ENCODE assay signal across 1 cellular context in the genomic region with DNA sequence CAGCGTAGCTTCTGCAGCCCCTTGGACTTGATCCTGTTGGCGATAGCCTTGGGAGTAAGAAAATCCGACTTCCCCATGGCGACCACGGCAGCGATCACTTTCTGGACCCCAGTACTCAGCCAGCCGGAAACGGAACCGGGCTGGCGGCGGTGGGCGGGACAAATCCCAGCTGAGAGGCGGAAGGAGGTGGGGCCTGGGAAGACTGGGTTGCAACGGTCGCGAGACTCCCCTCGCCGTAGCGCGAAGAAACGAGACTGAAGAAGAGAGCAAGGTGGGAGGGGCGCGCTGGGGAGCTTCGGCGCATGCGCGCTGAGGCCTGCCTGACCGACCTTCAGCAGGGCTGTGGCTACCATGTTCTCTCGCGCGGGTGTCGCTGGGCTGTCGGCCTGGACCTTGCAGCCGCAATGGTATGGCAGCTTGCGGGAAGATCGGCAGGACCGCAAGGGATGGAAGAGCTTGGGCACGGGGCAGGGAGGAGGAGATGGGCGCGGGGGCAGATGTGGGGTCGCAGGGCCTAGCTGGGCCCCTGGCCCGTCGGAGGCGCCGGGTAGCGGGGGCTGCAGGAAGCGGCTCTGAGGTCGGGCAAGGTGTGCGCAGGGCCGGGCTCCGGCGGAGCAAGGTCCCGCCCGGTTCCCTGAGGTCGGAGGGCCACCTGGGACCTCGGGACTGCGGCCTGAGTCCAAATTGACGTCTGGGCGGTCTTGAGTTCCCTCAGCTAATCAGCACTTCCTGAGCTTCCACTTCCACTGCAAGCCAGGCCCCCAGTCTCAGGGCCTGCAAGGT.
TF ChIP-seq lines count a peak whose summit lies in the region.

A gene (plus strand): TSS at position 321 of the 783 bp plus-strand sequence. CDS start 31 bp downstream, at position 352.
A gene with protein sequence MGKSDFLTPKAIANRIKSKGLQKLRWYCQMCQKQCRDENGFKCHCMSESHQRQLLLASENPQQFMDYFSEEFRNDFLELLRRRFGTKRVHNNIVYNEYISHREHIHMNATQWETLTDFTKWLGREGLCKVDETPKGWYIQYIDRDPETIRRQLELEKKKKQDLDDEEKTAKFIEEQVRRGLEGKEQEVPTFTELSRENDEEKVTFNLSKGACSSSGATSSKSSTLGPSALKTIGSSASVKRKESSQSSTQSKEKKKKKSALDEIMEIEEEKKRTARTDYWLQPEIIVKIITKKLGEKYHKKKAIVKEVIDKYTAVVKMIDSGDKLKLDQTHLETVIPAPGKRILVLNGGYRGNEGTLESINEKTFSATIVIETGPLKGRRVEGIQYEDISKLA (minus strand): TSS at position 137 of the 783 bp plus-strand sequence. CDS start 60 bp downstream, at position 77.

TF ChIP-seq in HepG2, 621 proteins besides CTCF, POLR2A, EP300 and RAD21 (continued from another document and continues in another):
- TF ChIP-seq, protein P1, sequence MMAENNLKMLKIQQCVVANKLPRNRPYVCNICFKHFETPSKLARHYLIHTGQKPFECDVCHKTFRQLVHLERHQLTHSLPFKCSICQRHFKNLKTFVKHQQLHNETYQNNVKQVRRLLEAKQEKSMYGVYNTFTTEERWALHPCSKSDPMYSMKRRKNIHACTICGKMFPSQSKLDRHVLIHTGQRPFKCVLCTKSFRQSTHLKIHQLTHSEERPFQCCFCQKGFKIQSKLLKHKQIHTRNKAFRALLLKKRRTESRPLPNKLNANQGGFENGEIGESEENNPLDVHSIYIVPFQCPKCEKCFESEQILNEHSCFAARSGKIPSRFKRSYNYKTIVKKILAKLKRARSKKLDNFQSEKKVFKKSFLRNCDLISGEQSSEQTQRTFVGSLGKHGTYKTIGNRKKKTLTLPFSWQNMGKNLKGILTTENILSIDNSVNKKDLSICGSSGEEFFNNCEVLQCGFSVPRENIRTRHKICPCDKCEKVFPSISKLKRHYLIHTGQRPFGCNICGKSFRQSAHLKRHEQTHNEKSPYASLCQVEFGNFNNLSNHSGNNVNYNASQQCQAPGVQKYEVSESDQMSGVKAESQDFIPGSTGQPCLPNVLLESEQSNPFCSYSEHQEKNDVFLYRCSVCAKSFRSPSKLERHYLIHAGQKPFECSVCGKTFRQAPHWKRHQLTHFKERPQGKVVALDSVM (CRISPR knock-in tag; IDR thresholded peaks at IDR 0.05): 0 out of 2 replicates have a peak, but pooled peaks have one; percentile 36
- peak; percentile 34; the same call in 1 of the 2 replicates for TF ChIP-seq ZNF335 (CRISPR knock-in tag; IDR thresholded peaks at IDR 0.05)
- TF ChIP-seq, protein P2, sequence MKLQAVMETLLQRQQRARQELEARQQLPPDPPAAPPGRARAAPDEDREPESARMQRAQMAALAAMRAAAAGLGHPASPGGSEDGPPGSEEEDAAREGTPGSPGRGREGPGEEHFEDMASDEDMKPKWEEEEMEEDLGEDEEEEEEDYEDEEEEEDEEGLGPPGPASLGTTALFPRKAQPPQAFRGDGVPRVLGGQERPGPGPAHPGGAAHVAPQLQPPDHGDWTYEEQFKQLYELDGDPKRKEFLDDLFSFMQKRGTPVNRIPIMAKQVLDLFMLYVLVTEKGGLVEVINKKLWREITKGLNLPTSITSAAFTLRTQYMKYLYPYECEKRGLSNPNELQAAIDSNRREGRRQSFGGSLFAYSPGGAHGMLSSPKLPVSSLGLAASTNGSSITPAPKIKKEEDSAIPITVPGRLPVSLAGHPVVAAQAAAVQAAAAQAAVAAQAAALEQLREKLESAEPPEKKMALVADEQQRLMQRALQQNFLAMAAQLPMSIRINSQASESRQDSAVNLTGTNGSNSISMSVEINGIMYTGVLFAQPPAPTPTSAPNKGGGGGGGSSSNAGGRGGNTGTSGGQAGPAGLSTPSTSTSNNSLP (IDR thresholded peaks at IDR 0.05; ENCODE audit: low read depth, low read length): no peak
- TF ChIP-seq AGO2 (optimal IDR thresholded peaks at IDR 0.05; ENCODE audit: low read depth, low read length): peak; percentile 73
- TF ChIP-seq ZNF232 (CRISPR knock-in tag; IDR thresholded peaks at IDR 0.05; ENCODE audit: borderline replicate concordance): peak; percentile 27; the same call in 1 of the 2 replicates
- TF ChIP-seq, protein P3, sequence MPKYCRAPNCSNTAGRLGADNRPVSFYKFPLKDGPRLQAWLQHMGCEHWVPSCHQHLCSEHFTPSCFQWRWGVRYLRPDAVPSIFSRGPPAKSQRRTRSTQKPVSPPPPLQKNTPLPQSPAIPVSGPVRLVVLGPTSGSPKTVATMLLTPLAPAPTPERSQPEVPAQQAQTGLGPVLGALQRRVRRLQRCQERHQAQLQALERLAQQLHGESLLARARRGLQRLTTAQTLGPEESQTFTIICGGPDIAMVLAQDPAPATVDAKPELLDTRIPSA (CRISPR knock-in tag; IDR thresholded peaks at IDR 0.05; ENCODE audit: borderline replicate concordance): peak; percentile 54; the same call in 1 of the 2 replicates
- TF ChIP-seq NFE2L2 (IDR thresholded peaks at IDR 0.05; ENCODE audit: low read length): no peak
- no peak for TF ChIP-seq SMARCC2 (IDR thresholded peaks at IDR 0.05)
- TF ChIP-seq CAMTA2 (CRISPR knock-in tag; IDR thresholded peaks at IDR 0.05; ENCODE audit: borderline replicate concordance): peak; percentile 84; the same call in 1 of the 2 replicates
- TF ChIP-seq MXI1 (IDR thresholded peaks at IDR 0.05; ENCODE audit: borderline replicate concordance, low read depth, low read length): peak; percentile 12; the same call in 1 of the 3 replicates
- TF ChIP-seq, protein P4, sequence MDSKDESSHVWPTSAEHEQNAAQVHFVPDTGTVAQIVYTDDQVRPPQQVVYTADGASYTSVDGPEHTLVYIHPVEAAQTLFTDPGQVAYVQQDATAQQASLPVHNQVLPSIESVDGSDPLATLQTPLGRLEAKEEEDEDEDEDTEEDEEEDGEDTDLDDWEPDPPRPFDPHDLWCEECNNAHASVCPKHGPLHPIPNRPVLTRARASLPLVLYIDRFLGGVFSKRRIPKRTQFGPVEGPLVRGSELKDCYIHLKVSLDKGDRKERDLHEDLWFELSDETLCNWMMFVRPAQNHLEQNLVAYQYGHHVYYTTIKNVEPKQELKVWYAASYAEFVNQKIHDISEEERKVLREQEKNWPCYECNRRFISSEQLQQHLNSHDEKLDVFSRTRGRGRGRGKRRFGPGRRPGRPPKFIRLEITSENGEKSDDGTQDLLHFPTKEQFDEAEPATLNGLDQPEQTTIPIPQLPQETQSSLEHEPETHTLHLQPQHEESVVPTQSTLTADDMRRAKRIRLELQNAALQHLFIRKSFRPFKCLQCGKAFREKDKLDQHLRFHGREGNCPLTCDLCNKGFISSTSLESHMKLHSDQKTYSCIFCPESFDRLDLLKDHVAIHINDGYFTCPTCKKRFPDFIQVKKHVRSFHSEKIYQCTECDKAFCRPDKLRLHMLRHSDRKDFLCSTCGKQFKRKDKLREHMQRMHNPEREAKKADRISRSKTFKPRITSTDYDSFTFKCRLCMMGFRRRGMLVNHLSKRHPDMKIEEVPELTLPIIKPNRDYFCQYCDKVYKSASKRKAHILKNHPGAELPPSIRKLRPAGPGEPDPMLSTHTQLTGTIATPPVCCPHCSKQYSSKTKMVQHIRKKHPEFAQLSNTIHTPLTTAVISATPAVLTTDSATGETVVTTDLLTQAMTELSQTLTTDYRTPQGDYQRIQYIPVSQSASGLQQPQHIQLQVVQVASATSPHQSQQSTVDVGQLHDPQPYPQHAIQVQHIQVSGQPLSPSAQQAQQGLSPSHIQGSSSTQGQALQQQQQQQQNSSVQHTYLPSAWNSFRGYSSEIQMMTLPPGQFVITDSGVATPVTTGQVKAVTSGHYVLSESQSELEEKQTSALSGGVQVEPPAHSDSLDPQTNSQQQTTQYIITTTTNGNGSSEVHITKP (CRISPR knock-in tag; IDR thresholded peaks at IDR 0.05; ENCODE audit: low read depth): no peak
- TF ChIP-seq, protein P5, sequence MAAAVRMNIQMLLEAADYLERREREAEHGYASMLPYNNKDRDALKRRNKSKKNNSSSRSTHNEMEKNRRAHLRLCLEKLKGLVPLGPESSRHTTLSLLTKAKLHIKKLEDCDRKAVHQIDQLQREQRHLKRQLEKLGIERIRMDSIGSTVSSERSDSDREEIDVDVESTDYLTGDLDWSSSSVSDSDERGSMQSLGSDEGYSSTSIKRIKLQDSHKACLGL (CRISPR knock-in tag; IDR thresholded peaks at IDR 0.05): peak; percentile 90
- peak; percentile 88; the same call in 1 of the 2 replicates for TF ChIP-seq YEATS2 (CRISPR knock-in tag; IDR thresholded peaks at IDR 0.05; ENCODE audit: borderline replicate concordance)
- TF ChIP-seq FOXA1 (IDR thresholded peaks at IDR 0.05): no peak
- no peak for TF ChIP-seq FOXA1 (CRISPR knock-in tag; IDR thresholded peaks at IDR 0.05)
- TF ChIP-seq ZZZ3 (CRISPR knock-in tag; IDR thresholded peaks at IDR 0.05; ENCODE audit: borderline replicate concordance): peak; percentile 60; the same call in 1 of the 2 replicates
- TF ChIP-seq, protein P6, sequence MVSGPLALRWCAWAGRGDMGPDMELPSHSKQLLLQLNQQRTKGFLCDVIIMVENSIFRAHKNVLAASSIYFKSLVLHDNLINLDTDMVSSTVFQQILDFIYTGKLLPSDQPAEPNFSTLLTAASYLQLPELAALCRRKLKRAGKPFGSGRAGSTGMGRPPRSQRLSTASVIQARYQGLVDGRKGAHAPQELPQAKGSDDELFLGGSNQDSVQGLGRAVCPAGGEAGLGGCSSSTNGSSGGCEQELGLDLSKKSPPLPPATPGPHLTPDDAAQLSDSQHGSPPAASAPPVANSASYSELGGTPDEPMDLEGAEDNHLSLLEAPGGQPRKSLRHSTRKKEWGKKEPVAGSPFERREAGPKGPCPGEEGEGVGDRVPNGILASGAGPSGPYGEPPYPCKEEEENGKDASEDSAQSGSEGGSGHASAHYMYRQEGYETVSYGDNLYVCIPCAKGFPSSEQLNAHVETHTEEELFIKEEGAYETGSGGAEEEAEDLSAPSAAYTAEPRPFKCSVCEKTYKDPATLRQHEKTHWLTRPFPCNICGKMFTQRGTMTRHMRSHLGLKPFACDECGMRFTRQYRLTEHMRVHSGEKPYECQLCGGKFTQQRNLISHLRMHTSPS (CRISPR knock-in tag; IDR thresholded peaks at IDR 0.05; ENCODE audit: low read depth): no peak
- TF ChIP-seq, protein P7, sequence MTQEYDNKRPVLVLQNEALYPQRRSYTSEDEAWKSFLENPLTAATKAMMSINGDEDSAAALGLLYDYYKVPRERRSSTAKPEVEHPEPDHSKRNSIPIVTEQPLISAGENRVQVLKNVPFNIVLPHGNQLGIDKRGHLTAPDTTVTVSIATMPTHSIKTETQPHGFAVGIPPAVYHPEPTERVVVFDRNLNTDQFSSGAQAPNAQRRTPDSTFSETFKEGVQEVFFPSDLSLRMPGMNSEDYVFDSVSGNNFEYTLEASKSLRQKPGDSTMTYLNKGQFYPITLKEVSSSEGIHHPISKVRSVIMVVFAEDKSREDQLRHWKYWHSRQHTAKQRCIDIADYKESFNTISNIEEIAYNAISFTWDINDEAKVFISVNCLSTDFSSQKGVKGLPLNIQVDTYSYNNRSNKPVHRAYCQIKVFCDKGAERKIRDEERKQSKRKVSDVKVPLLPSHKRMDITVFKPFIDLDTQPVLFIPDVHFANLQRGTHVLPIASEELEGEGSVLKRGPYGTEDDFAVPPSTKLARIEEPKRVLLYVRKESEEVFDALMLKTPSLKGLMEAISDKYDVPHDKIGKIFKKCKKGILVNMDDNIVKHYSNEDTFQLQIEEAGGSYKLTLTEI (CRISPR knock-in tag; conservative IDR thresholded peaks at IDR 0.05): no peak
- TF ChIP-seq, protein P8, sequence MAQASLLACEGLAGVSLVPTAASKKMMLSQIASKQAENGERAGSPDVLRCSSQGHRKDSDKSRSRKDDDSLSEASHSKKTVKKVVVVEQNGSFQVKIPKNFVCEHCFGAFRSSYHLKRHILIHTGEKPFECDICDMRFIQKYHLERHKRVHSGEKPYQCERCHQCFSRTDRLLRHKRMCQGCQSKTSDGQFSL (CRISPR knock-in tag; IDR thresholded peaks at IDR 0.05): no peak
- TF ChIP-seq EED (CRISPR knock-in tag; IDR thresholded peaks at IDR 0.05): no peak
- TF ChIP-seq, protein P9, sequence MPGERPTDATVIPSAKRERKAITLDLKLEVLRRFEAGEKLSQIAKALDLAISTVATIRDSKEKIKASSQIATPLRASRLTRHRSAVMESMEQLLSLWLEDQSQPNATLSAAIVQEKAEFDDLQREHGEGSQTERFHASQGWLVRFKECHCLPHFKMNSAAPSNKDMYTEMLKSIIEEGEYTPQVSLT (CRISPR knock-in tag; IDR thresholded peaks at IDR 0.05; ENCODE audit: borderline replicate concordance, low read depth): no peak
- no peak for TF ChIP-seq HOXD1 (CRISPR knock-in tag; IDR thresholded peaks at IDR 0.05)
- TF ChIP-seq NKX3-1 (CRISPR knock-in tag; IDR thresholded peaks at IDR 0.05): no peak; the same call in none of the 2 replicates
- TF ChIP-seq, protein P10, sequence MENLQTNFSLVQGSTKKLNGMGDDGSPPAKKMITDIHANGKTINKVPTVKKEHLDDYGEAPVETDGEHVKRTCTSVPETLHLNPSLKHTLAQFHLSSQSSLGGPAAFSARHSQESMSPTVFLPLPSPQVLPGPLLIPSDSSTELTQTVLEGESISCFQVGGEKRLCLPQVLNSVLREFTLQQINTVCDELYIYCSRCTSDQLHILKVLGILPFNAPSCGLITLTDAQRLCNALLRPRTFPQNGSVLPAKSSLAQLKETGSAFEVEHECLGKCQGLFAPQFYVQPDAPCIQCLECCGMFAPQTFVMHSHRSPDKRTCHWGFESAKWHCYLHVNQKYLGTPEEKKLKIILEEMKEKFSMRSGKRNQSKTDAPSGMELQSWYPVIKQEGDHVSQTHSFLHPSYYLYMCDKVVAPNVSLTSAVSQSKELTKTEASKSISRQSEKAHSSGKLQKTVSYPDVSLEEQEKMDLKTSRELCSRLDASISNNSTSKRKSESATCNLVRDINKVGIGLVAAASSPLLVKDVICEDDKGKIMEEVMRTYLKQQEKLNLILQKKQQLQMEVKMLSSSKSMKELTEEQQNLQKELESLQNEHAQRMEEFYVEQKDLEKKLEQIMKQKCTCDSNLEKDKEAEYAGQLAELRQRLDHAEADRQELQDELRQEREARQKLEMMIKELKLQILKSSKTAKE (CRISPR knock-in tag; IDR thresholded peaks at IDR 0.05; ENCODE audit: borderline replicate concordance): no peak
- TF ChIP-seq PHF5A (CRISPR knock-in tag; IDR thresholded peaks at IDR 0.05; ENCODE audit: low read depth, unreplicated experiment): no peak
- peak; percentile 94 for TF ChIP-seq ELF1 (CRISPR knock-in tag; IDR thresholded peaks at IDR 0.05)
- TF ChIP-seq, protein P11, sequence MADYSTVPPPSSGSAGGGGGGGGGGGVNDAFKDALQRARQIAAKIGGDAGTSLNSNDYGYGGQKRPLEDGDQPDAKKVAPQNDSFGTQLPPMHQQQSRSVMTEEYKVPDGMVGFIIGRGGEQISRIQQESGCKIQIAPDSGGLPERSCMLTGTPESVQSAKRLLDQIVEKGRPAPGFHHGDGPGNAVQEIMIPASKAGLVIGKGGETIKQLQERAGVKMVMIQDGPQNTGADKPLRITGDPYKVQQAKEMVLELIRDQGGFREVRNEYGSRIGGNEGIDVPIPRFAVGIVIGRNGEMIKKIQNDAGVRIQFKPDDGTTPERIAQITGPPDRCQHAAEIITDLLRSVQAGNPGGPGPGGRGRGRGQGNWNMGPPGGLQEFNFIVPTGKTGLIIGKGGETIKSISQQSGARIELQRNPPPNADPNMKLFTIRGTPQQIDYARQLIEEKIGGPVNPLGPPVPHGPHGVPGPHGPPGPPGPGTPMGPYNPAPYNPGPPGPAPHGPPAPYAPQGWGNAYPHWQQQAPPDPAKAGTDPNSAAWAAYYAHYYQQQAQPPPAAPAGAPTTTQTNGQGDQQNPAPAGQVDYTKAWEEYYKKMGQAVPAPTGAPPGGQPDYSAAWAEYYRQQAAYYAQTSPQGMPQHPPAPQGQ (CRISPR knock-in tag; IDR thresholded peaks at IDR 0.05; ENCODE audit: borderline replicate concordance): no peak; the same call in 1 of the 2 replicates
- no peak for TF ChIP-seq U2AF1 (optimal IDR thresholded peaks at IDR 0.05; ENCODE audit: low read depth, low read length)
- TF ChIP-seq PTBP1 (IDR thresholded peaks at IDR 0.05; ENCODE audit: low read depth, low read length, poor library complexity, severe bottlenecking): no peak
- TF ChIP-seq, protein P12, sequence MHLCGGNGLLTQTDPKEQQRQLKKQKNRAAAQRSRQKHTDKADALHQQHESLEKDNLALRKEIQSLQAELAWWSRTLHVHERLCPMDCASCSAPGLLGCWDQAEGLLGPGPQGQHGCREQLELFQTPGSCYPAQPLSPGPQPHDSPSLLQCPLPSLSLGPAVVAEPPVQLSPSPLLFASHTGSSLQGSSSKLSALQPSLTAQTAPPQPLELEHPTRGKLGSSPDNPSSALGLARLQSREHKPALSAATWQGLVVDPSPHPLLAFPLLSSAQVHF (CRISPR knock-in tag; IDR thresholded peaks at IDR 0.05): no peak
- TF ChIP-seq ZSCAN20 (CRISPR knock-in tag; IDR thresholded peaks at IDR 0.05; ENCODE audit: borderline replicate concordance): no peak
